ENCODE assay signal across 1 cellular context in the genomic region with DNA sequence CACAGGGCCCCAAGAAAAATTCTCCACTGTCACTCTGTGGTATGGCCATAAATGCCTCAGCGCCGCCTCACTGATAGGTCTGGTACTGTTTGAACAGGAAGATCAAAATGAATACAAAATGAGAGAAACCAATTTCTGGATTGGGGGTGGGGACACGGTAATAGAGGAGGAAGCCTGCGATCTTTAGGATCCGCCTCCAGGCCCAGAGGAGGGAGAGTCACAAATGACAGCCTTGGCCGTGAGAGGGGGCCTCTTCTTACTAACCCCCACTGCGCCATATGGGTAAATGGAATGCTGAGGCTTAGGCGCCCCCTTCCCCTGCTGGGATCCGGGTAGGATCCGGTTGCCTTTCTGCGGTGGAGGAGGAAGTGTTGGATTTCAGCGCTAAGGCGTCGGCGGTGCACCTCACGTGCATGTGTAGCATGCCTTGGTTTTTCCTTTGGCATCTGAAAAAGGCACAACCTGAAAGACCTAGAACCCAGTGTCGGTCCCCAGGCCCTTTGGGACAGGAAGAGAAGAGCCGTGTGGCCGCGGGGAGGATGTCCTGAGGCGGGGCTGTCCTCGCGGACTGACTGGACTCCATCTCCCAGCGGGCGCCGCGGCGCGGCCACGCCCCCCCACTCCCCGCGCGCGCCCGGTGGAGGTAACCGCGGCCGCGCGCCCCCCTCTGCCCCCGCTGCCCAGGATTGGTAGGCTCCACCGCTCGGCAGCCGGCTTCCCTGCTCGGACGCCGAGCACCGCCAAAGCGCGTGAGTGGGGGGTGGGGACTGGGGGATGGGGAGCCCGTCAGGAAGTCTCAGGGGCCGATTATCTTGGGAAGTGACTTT.
TF ChIP-seq lines count a peak whose summit lies in the region.

No MANE protein-coding gene starts in this region.

TF ChIP-seq in HepG2, 621 proteins besides CTCF, POLR2A, EP300 and RAD21 (continued from another document):
- no peak for TF ChIP-seq ZSCAN9 (CRISPR knock-in tag; IDR thresholded peaks at IDR 0.05; ENCODE audit: borderline replicate concordance)
- TF ChIP-seq NFYB (CRISPR knock-in tag; IDR thresholded peaks at IDR 0.05): no peak
- no peak for TF ChIP-seq ZNF20 (CRISPR knock-in tag; IDR thresholded peaks at IDR 0.05)
- 0 out of 2 replicates have a peak, but pooled peaks have one; percentile 18 for TF ChIP-seq DPF2 (CRISPR knock-in tag; IDR thresholded peaks at IDR 0.05; ENCODE audit: borderline replicate concordance, low read depth)
- TF ChIP-seq MAZ (IDR thresholded peaks at IDR 0.05; ENCODE audit: borderline replicate concordance, low read depth, low read length): no peak
- TF ChIP-seq MAZ (CRISPR knock-in tag; IDR thresholded peaks at IDR 0.05; ENCODE audit: low read depth): peak; percentile 60
- TF ChIP-seq ZNF160 (CRISPR knock-in tag; IDR thresholded peaks at IDR 0.05): no peak
- TF ChIP-seq YEATS2 (CRISPR knock-in tag; IDR thresholded peaks at IDR 0.05; ENCODE audit: borderline replicate concordance): peak; percentile 22; the same call in 1 of the 2 replicates
- TF ChIP-seq HDAC2 (CRISPR knock-in tag; IDR thresholded peaks at IDR 0.05): no peak; the same call in 1 of the 2 replicates
- TF ChIP-seq MBD4 (IDR thresholded peaks at IDR 0.05; ENCODE audit: borderline replicate concordance, low read length): no peak
- TF ChIP-seq ZFP36L2 (CRISPR knock-in tag; IDR thresholded peaks at IDR 0.05): no peak
- peak; percentile 40; the same call in 1 of the 2 replicates for TF ChIP-seq ARNT2 (CRISPR knock-in tag; IDR thresholded peaks at IDR 0.05; ENCODE audit: low read depth)
- no peak for TF ChIP-seq ZNF260 (CRISPR knock-in tag; IDR thresholded peaks at IDR 0.05; ENCODE audit: borderline replicate concordance, low read depth)
- TF ChIP-seq CSRNP1 (CRISPR knock-in tag; IDR thresholded peaks at IDR 0.05): no peak
- TF ChIP-seq MAFF (IDR thresholded peaks at IDR 0.05; ENCODE audit: low read depth, low read length): no peak
- no peak for TF ChIP-seq RFX5 (IDR thresholded peaks at IDR 0.05; ENCODE audit: low read depth, low read length)
- no peak for TF ChIP-seq ZNF709 (CRISPR knock-in tag; IDR thresholded peaks at IDR 0.05)
- TF ChIP-seq TBX3 (IDR thresholded peaks at IDR 0.05; ENCODE audit: borderline replicate concordance): peak; percentile 48; the same call in 1 of the 2 replicates
- no peak for TF ChIP-seq AKNA (CRISPR knock-in tag; IDR thresholded peaks at IDR 0.05; ENCODE audit: borderline replicate concordance)
- no peak for TF ChIP-seq DMTF1 (CRISPR knock-in tag; IDR thresholded peaks at IDR 0.05)
- TF ChIP-seq RELA (CRISPR knock-in tag; IDR thresholded peaks at IDR 0.05): no peak
- no peak for TF ChIP-seq ZNF766 (CRISPR knock-in tag; IDR thresholded peaks at IDR 0.05; ENCODE audit: borderline replicate concordance)
- TF ChIP-seq NCOR1 (IDR thresholded peaks at IDR 0.05; ENCODE audit: borderline replicate concordance, low read length): no peak
